ENCODE assay signal across 8 cellular contexts in genomic region chr9:87725900-87726709, GRCh38. TPM values are rescaled to one million over a fixed set of nuclear protein-coding genes. Genes with fewer than 3 reads are reported as not detected.
DNase-seq lines count a peak whose midpoint lies in the region; ATAC-seq, FAIRE-seq and TF ChIP-seq lines count a peak whose summit lies in the region.

TSS of gene CTSL (plus strand) at chr9:87726119. CDS start at chr9:87727604, 1,485 bp downstream.

- H3K27me3 ChIP-seq in kidney epithelial cell (ENCODE audit: control insufficient read depth, insufficient read depth, low read length) (no peaks in the 10 kb centered on the region), spleen (replicated peaks in 1 of 7) (peaks cover 0 to 39% (median 9%) of the 10 kb centered on the region in 7 donors)

- H3K27ac ChIP-seq in spleen = peak within 1 kb of the TSS; percentile 82 to 93 (median 88)

- peak; percentile 51 for ATAC-seq in GM18517 (IDR thresholded peaks at IDR 0.05; ENCODE audit: unreplicated experiment)

- H3K4me1 ChIP-seq in spleen = peaks cover 0 to 44% (median 12%) of the 10 kb centered on the region in 6 donors

- intact Hi-C loops in spleen (cut with DNase I; ENCODE audit: low total_unique reads) = no loop called here

- DNase-seq in NCI-H2171 treated with DMSO at 0.1 percent for 48 hours (lab: John Stamatoyannopoulos, UW) (peak; percentile 60), dedifferentiated amniotic fluid mesenchymal stem cell (ENCODE audit: extremely low spot score) (peak; percentile 66), kidney epithelial cell (ENCODE audit: low read depth) (no peak), spleen (peak; percentile 89), GM10266 (ENCODE audit: extremely low spot score) (no peak), GM12891 (ENCODE audit: insufficient read length, low spot score) (no peak)
- DNase-seq in activated CD4-positive, alpha-beta T cell treated with anti-CD3 and anti-CD28 coated beads for 48 hours = peak; percentile 67

- H3K36me3 ChIP-seq in kidney epithelial cell (ENCODE audit: control insufficient read depth, insufficient read depth, low read length) (no peaks in the 10 kb centered on the region), spleen (peaks cover 0 to 31% (median 8%) of the 10 kb centered on the region in 6 donors)

- TF ChIP-seq POLR2A in spleen (IDR thresholded peaks at IDR 0.05) (peak in 2 of 3 donors; percentile 41 to 65), GM12891 (IDR thresholded peaks at IDR 0.05; ENCODE audit: low read depth, low read length) (no peak)

- no peaks in the 10 kb centered on the region for H3K9me3 ChIP-seq in spleen

- WGBS in spleen, 5 donors = 1 to 3% (median 3%) methylated on average over 13 to 67 of the region's 67 CpGs

- H3K4me3 ChIP-seq in kidney epithelial cell (ENCODE audit: low read depth, low read length) (peak within 1 kb of the TSS; percentile 79), spleen (peak within 1 kb of the TSS; percentile 39 to 75 (median 47))

- TF ChIP-seq CTCF in kidney epithelial cell (IDR thresholded peaks at IDR 0.05; ENCODE audit: insufficient read depth, low read length, poor library complexity, severe bottlenecking) = peak; percentile 39
- TF ChIP-seq CTCF in spleen (IDR thresholded peaks at IDR 0.05 in 8 of 11, conservative IDR thresholded peaks at IDR 0.05 in 3 of 11) = peak in 2 of 11 experiments; percentile 17 to 36
- TF ChIP-seq CTCF in GM10266 (IDR thresholded peaks at IDR 0.05; ENCODE audit: control insufficient read depth, insufficient read depth, low read depth, missing control alignments) = no peak

- FAIRE-seq in GM12891 (lab: Jason Lieb, UNC) = no peak

TF ChIP-seq in GM12891, 5 proteins besides CTCF, POLR2A, EP300 and RAD21:
- TF ChIP-seq SPI1 (IDR thresholded peaks at IDR 0.05; ENCODE audit: low read depth, low read length) (no peak), POLR2AphosphoS5 (IDR thresholded peaks at IDR 0.05; ENCODE audit: low read depth, low read length) (no peak), POU2F2 (IDR thresholded peaks at IDR 0.05; ENCODE audit: low read depth, low read length) (no peak), TAF1 (IDR thresholded peaks at IDR 0.05; ENCODE audit: low read depth, low read length) (no peak), PAX5 (IDR thresholded peaks at IDR 0.05; ENCODE audit: insufficient read depth, low read length, severe bottlenecking) (no peak)

RNA-seq across cellular contexts. Expression of gene CTSL, which starts in this region (rescaled TPM):
- total RNA-seq in kidney epithelial cell (85.2 and 117 TPM in 2 replicates), spleen (100 to 1,000 TPM; 142 to 384 (median 170) TPM)
- polyA plus RNA-seq in spleen = 10 to 100 TPM; 37.8 to 94.0 (median 51.5) TPM
- polyA plus RNA-seq in GM12891 (2012; ENCODE audit: low read depth, missing spikeins) = not detected

Comparison
In these comparisons a context has a peak if more than half of its experiments do, and no peak if none do; other contexts are left out.
1. DNase-seq: peak in NCI-H2171 treated with DMSO at 0.1 percent for 48 hours (single experiment), activated CD4-positive, alpha-beta T cell treated with anti-CD3 and anti-CD28 coated beads for 48 hours (single experiment), dedifferentiated amniotic fluid mesenchymal stem cell (single experiment) and spleen (single experiment); none in kidney epithelial cell (single experiment), GM10266 (single experiment) and GM12891 (single experiment).